ENCODE assay signal across 1 cellular context in the genomic region with DNA sequence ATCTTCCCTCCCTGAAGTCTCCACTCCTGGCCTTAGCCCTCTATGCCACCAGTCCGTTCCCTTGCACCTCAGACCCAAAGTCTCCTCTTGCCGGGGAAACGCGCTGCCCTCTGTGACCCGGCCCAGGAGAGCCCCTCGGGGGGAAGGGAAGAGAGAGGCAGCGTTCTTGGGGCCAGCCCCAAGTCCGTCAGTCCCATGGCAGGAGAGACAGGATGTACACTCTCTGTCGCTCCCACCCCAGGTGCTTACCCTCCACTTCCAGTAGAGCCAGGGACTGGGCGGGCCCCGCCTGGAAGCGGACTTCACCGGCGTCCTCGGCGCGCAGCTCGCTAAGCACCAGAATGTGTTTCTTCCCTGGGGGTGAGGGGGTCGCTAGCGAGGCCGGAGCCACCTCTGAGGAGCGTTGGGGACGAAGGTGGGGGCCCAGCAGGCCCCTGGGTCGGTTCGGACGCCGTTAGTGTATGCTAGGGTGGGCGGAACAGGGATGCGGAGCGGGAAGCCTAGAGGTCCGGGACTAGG.
TF ChIP-seq lines count a peak whose summit lies in the region.

No MANE protein-coding gene starts in this region.

TF ChIP-seq in HepG2, 621 proteins besides CTCF, POLR2A, EP300 and RAD21 (continued from another document and continues in another):
- TF ChIP-seq, protein P1, sequence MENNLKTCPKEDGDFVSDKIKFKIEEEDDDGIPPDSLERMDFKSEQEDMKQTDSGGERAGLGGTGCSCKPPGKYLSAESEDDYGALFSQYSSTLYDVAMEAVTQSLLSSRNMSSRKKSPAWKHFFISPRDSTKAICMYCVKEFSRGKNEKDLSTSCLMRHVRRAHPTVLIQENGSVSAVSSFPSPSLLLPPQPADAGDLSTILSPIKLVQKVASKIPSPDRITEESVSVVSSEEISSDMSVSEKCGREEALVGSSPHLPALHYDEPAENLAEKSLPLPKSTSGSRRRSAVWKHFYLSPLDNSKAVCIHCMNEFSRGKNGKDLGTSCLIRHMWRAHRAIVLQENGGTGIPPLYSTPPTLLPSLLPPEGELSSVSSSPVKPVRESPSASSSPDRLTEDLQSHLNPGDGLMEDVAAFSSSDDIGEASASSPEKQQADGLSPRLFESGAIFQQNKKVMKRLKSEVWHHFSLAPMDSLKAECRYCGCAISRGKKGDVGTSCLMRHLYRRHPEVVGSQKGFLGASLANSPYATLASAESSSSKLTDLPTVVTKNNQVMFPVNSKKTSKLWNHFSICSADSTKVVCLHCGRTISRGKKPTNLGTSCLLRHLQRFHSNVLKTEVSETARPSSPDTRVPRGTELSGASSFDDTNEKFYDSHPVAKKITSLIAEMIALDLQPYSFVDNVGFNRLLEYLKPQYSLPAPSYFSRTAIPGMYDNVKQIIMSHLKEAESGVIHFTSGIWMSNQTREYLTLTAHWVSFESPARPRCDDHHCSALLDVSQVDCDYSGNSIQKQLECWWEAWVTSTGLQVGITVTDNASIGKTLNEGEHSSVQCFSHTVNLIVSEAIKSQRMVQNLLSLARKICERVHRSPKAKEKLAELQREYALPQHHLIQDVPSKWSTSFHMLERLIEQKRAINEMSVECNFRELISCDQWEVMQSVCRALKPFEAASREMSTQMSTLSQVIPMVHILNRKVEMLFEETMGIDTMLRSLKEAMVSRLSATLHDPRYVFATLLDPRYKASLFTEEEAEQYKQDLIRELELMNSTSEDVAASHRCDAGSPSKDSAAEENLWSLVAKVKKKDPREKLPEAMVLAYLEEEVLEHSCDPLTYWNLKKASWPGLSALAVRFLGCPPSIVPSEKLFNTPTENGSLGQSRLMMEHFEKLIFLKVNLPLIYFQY (CRISPR knock-in tag; IDR thresholded peaks at IDR 0.05; ENCODE audit: borderline replicate concordance): no peak; the same call in 1 of the 2 replicates
- TF ChIP-seq ZNF589 (CRISPR knock-in tag; conservative IDR thresholded peaks at IDR 0.05): peak; percentile 84; the same call in 1 of the 2 replicates
- no peak for TF ChIP-seq ARID3A (IDR thresholded peaks at IDR 0.05; ENCODE audit: low read depth, low read length)
- no peak for TF ChIP-seq SETDB1 (CRISPR knock-in tag; IDR thresholded peaks at IDR 0.05; ENCODE audit: borderline replicate concordance)
- TF ChIP-seq CHD4 (IDR thresholded peaks at IDR 0.05; ENCODE audit: borderline replicate concordance, low read length): no peak
- TF ChIP-seq ZNF253 (CRISPR knock-in tag; IDR thresholded peaks at IDR 0.05; ENCODE audit: borderline replicate concordance): no peak
- TF ChIP-seq, protein P2, sequence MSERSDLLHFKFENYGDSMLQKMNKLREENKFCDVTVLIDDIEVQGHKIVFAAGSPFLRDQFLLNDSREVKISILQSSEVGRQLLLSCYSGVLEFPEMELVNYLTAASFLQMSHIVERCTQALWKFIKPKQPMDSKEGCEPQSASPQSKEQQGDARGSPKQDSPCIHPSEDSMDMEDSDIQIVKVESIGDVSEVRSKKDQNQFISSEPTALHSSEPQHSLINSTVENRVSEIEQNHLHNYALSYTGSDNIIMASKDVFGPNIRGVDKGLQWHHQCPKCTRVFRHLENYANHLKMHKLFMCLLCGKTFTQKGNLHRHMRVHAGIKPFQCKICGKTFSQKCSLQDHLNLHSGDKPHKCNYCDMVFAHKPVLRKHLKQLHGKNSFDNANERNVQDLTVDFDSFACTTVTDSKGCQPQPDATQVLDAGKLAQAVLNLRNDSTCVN (CRISPR knock-in tag; IDR thresholded peaks at IDR 0.05; ENCODE audit: borderline replicate concordance): no peak
- TF ChIP-seq, protein P3, sequence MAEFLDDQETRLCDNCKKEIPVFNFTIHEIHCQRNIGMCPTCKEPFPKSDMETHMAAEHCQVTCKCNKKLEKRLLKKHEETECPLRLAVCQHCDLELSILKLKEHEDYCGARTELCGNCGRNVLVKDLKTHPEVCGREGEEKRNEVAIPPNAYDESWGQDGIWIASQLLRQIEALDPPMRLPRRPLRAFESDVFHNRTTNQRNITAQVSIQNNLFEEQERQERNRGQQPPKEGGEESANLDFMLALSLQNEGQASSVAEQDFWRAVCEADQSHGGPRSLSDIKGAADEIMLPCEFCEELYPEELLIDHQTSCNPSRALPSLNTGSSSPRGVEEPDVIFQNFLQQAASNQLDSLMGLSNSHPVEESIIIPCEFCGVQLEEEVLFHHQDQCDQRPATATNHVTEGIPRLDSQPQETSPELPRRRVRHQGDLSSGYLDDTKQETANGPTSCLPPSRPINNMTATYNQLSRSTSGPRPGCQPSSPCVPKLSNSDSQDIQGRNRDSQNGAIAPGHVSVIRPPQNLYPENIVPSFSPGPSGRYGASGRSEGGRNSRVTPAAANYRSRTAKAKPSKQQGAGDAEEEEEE (CRISPR knock-in tag; IDR thresholded peaks at IDR 0.05; ENCODE audit: borderline replicate concordance): no peak
- TF ChIP-seq PCBP2 (optimal IDR thresholded peaks at IDR 0.05; ENCODE audit: low read depth, low read length, poor library complexity, severe bottlenecking): no peak
- TF ChIP-seq, protein P4, sequence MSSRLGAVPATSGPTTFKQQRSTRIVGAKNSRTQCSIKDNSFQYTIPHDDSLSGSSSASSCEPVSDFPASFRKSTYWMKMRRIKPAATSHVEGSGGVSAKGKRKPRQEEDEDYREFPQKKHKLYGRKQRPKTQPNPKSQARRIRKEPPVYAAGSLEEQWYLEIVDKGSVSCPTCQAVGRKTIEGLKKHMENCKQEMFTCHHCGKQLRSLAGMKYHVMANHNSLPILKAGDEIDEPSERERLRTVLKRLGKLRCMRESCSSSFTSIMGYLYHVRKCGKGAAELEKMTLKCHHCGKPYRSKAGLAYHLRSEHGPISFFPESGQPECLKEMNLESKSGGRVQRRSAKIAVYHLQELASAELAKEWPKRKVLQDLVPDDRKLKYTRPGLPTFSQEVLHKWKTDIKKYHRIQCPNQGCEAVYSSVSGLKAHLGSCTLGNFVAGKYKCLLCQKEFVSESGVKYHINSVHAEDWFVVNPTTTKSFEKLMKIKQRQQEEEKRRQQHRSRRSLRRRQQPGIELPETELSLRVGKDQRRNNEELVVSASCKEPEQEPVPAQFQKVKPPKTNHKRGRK (CRISPR knock-in tag; IDR thresholded peaks at IDR 0.05): no peak
- peak; percentile 56 for TF ChIP-seq CAMTA2 (CRISPR knock-in tag; IDR thresholded peaks at IDR 0.05; ENCODE audit: borderline replicate concordance)
- TF ChIP-seq SNAI1 (CRISPR knock-in tag; IDR thresholded peaks at IDR 0.05; ENCODE audit: borderline replicate concordance): peak; percentile 50; the same call in 1 of the 2 replicates
- TF ChIP-seq PTBP1 (IDR thresholded peaks at IDR 0.05; ENCODE audit: low read depth, low read length, poor library complexity, severe bottlenecking): no peak
- TF ChIP-seq, protein P5, sequence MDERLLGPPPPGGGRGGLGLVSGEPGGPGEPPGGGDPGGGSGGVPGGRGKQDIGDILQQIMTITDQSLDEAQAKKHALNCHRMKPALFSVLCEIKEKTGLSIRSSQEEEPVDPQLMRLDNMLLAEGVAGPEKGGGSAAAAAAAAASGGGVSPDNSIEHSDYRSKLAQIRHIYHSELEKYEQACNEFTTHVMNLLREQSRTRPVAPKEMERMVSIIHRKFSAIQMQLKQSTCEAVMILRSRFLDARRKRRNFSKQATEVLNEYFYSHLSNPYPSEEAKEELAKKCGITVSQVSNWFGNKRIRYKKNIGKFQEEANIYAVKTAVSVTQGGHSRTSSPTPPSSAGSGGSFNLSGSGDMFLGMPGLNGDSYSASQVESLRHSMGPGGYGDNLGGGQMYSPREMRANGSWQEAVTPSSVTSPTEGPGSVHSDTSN (CRISPR knock-in tag; IDR thresholded peaks at IDR 0.05): no peak
- TF ChIP-seq ZNF138 (CRISPR knock-in tag; IDR thresholded peaks at IDR 0.05; ENCODE audit: low read depth): no peak
- TF ChIP-seq, protein P6, sequence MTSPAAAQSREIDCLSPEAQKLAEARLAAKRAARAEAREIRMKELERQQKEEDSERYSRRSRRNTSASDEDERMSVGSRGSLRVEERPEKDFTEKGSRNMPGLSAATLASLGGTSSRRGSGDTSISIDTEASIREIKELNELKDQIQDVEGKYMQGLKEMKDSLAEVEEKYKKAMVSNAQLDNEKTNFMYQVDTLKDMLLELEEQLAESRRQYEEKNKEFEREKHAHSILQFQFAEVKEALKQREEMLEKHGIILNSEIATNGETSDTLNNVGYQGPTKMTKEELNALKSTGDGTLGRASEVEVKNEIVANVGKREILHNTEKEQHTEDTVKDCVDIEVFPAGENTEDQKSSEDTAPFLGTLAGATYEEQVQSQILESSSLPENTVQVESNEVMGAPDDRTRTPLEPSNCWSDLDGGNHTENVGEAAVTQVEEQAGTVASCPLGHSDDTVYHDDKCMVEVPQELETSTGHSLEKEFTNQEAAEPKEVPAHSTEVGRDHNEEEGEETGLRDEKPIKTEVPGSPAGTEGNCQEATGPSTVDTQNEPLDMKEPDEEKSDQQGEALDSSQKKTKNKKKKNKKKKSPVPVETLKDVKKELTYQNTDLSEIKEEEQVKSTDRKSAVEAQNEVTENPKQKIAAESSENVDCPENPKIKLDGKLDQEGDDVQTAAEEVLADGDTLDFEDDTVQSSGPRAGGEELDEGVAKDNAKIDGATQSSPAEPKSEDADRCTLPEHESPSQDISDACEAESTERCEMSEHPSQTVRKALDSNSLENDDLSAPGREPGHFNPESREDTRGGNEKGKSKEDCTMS (CRISPR knock-in tag; conservative IDR thresholded peaks at IDR 0.05): no peak
- 0 out of 2 replicates have a peak, but pooled peaks have one; percentile 30 for TF ChIP-seq ZNF431 (CRISPR knock-in tag; IDR thresholded peaks at IDR 0.05; ENCODE audit: borderline replicate concordance, low read depth)
- TF ChIP-seq PRDM15 (CRISPR knock-in tag; IDR thresholded peaks at IDR 0.05): no peak
- no peak for TF ChIP-seq ZNF75D (CRISPR knock-in tag; IDR thresholded peaks at IDR 0.05; ENCODE audit: borderline replicate concordance)
- TF ChIP-seq JARID2 (CRISPR knock-in tag; IDR thresholded peaks at IDR 0.05; ENCODE audit: insufficient replicate concordance): no peak
- TF ChIP-seq ETV5 (CRISPR knock-in tag; IDR thresholded peaks at IDR 0.05; ENCODE audit: borderline replicate concordance): peak; percentile 26; the same call in 1 of the 2 replicates
- TF ChIP-seq HES4 (CRISPR knock-in tag; IDR thresholded peaks at IDR 0.05; ENCODE audit: borderline replicate concordance): no peak
- no peak for TF ChIP-seq SYNCRIP (IDR thresholded peaks at IDR 0.05; ENCODE audit: insufficient read depth, low read depth, low read length)
- TF ChIP-seq EED (CRISPR knock-in tag; IDR thresholded peaks at IDR 0.05): no peak
- no peak for TF ChIP-seq KDM4B (CRISPR knock-in tag; IDR thresholded peaks at IDR 0.05)
- no peak for TF ChIP-seq MLLT10 (CRISPR knock-in tag; IDR thresholded peaks at IDR 0.05)
- TF ChIP-seq MZF1 (CRISPR knock-in tag; IDR thresholded peaks at IDR 0.05; ENCODE audit: borderline replicate concordance): 0 out of 2 replicates have a peak, but pooled peaks have one; percentile 53
- TF ChIP-seq ZNF432 (CRISPR knock-in tag; IDR thresholded peaks at IDR 0.05; ENCODE audit: borderline replicate concordance): no peak
- no peak for TF ChIP-seq BRF2 (CRISPR knock-in tag; IDR thresholded peaks at IDR 0.05)
- no peak for TF ChIP-seq ZNF644 (CRISPR knock-in tag; IDR thresholded peaks at IDR 0.05; ENCODE audit: low read depth)
- TF ChIP-seq SOX5 (CRISPR knock-in tag; IDR thresholded peaks at IDR 0.05; ENCODE audit: borderline replicate concordance): no peak
- no peak for TF ChIP-seq NFE2 (CRISPR knock-in tag; IDR thresholded peaks at IDR 0.05)
- TF ChIP-seq ARID2 (CRISPR knock-in tag; IDR thresholded peaks at IDR 0.05; ENCODE audit: borderline replicate concordance): no peak
- TF ChIP-seq, protein P7, sequence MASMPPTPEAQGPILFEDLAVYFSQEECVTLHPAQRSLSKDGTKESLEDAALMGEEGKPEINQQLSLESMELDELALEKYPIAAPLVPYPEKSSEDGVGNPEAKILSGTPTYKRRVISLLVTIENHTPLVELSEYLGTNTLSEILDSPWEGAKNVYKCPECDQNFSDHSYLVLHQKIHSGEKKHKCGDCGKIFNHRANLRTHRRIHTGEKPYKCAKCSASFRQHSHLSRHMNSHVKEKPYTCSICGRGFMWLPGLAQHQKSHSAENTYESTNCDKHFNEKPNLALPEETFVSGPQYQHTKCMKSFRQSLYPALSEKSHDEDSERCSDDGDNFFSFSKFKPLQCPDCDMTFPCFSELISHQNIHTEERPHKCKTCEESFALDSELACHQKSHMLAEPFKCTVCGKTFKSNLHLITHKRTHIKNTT (CRISPR knock-in tag; IDR thresholded peaks at IDR 0.05): no peak
